In the genomic region with DNA sequence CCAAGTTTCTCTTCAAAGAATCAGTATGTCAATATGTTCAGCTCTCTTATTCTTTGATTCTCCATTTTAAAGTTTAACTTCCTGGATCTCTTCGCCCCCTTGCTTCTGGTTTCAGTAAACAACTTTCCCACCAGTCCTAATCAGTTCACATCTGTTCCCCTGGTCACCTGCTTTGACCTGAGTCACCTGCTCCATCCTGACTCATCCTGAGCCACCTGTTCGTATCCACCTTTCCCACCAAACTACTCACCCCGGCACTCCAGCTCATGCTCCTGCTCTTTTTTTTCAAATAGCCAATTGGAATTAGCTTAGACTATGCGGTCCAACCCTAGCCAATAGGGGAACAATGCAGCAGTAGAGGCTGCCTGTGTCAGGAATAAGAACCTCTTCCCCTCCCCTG, we compare ENCODE assay signal across 1 cellular context.
TF ChIP-seq lines count a peak whose summit lies in the region.

No MANE protein-coding gene starts in this region.

TF ChIP-seq in K562, 482 proteins besides CTCF, POLR2A, EP300 and RAD21 (continued from another document):
- TF ChIP-seq KLF6 (CRISPR knock-in tag; IDR thresholded peaks at IDR 0.05; ENCODE audit: borderline replicate concordance) (no peak), DMBX1 (CRISPR knock-in tag; IDR thresholded peaks at IDR 0.05; ENCODE audit: borderline replicate concordance) (no peak), ZNF347 (CRISPR knock-in tag; IDR thresholded peaks at IDR 0.05; ENCODE audit: low read depth) (no peak), STAT5A (IDR thresholded peaks at IDR 0.05; ENCODE audit: borderline replicate concordance, low read length) (no peak), TAL1 (IDR thresholded peaks at IDR 0.05) (peak; percentile 52), ZNF184 (CRISPR knock-in tag; IDR thresholded peaks at IDR 0.05) (no peak), NONO (IDR thresholded peaks at IDR 0.05; ENCODE audit: low read depth in 2 of 2, low read length in 1 of 2) (no peak), RBBP5 (IDR thresholded peaks at IDR 0.05; ENCODE audit: borderline replicate concordance, insufficient read depth, low read length, poor library complexity, severe bottlenecking) (no peak), MAFK (IDR thresholded peaks at IDR 0.05; ENCODE audit: low read length) (no peak), FOXK2 (conservative IDR thresholded peaks at IDR 0.05 in 1 of 2, IDR thresholded peaks at IDR 0.05 in 1 of 2; ENCODE audit: low read depth in 2 of 2) (peak in 1 of 2 experiments; percentile 54; a peak in 2 of 4 replicates), CBFA2T3 (IDR thresholded peaks at IDR 0.05) (peak; percentile 75), ZNF121 (CRISPR knock-in tag; conservative IDR thresholded peaks at IDR 0.05) (no peak), ZKSCAN8 (CRISPR knock-in tag; IDR thresholded peaks at IDR 0.05) (no peak), ETV6 (IDR thresholded peaks at IDR 0.05; ENCODE audit: borderline replicate concordance in 1 of 2, low read depth in 2 of 2, low read length in 1 of 2) (no peak), ETV6 (CRISPR knock-in tag; IDR thresholded peaks at IDR 0.05; ENCODE audit: borderline replicate concordance) (no peak), SRSF1 (IDR thresholded peaks at IDR 0.05; ENCODE audit: low read depth, low read length) (no peak), ZNF324 (CRISPR knock-in tag; IDR thresholded peaks at IDR 0.05) (no peak), TAF7 (tag; IDR thresholded peaks at IDR 0.05) (no peak), CHD1 (IDR thresholded peaks at IDR 0.05; ENCODE audit: low read length) (no peak), WHSC1 (IDR thresholded peaks at IDR 0.05; ENCODE audit: low read length) (no peak)
- TF ChIP-seq, protein P1, sequence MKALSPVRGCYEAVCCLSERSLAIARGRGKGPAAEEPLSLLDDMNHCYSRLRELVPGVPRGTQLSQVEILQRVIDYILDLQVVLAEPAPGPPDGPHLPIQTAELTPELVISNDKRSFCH (CRISPR knock-in tag; IDR thresholded peaks at IDR 0.05), result no peak
- TF ChIP-seq, protein P1 (tag; IDR thresholded peaks at IDR 0.05), result no peak
